ENCODE assay signal across 18 cellular contexts in the genomic region with DNA sequence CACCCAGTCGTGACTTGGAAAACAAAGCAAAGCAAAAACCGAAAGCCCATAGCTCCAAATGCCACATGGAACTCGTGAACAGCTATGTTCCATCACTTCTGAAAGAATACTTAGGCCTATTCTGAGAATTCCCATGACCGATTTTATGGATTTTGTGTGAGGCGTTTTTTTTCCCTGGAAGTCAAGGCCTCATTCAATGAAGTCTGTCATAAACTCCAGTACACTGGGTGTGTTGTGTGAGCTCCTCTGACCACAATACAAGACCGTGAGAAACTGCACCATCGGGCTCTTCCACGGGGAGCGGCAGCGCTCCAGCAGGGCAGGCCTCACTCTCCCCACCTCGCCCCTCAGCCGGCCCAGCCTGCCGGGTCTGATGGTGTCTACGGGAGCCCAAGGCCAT.
DNase-seq lines count a peak whose midpoint lies in the region; ATAC-seq and TF ChIP-seq lines count a peak whose summit lies in the region.
"Had no signal": no experiment of that assay in that cellular context is flagged by ENCODE, and none has a peak within 500 bp of the region (broad histone marks: within the 10 kb centered on the region; RNA-seq: fewer than 3 reads in every experiment).

No MANE protein-coding gene starts in this region.

- H3K36me3 Mint-ChIP-seq in mesothelial cell of epicardium = peaks cover 31% of the 10 kb centered on the region
- peaks cover 28% of the 10 kb centered on the region for H3K36me3 Mint-ChIP-seq in CD8-positive, alpha-beta T cell

- H3K9me3 ChIP-seq in CD8-positive, alpha-beta T cell (ENCODE audit: low read length) = no peaks in the 10 kb centered on the region

- H3K27ac Mint-ChIP-seq in mesothelial cell of epicardium = no peak overlapping the region
- H3K27ac Mint-ChIP-seq in CD8-positive, alpha-beta T cell = no peak overlapping the region
- H3K27ac Mint-ChIP-seq: activated naive CD4-positive, alpha-beta T cell treated with anti-CD3 and anti-CD28 coated beads, Interleukin-2, amount 10 ng/mL, durations not matched to agents 7 days and 5 days; CD4-positive, alpha-beta T cell had no signal

- no peaks in the 10 kb centered on the region for H3K27me3 Mint-ChIP-seq in mesothelial cell of epicardium (ENCODE audit: low read depth)
- H3K27me3 Mint-ChIP-seq in CD8-positive, alpha-beta T cell (ENCODE audit: low read depth) = no peaks in the 10 kb centered on the region
- H3K27me3 Mint-ChIP-seq: activated naive CD4-positive, alpha-beta T cell treated with anti-CD3 and anti-CD28 coated beads, Interleukin-2, amount 10 ng/mL, durations not matched to agents 7 days and 5 days; CD4-positive, alpha-beta T cell had no signal

- peaks cover 4% of the 10 kb centered on the region for H3K4me1 Mint-ChIP-seq in mesothelial cell of epicardium
- no peaks in the 10 kb centered on the region for H3K4me1 Mint-ChIP-seq in CD8-positive, alpha-beta T cell (ENCODE audit: low read depth)
- H3K4me1 Mint-ChIP-seq: activated naive CD4-positive, alpha-beta T cell treated with anti-CD3 and anti-CD28 coated beads, Interleukin-2, amount 10 ng/mL, durations not matched to agents 7 days and 5 days had no signal

- H3K36me3 ChIP-seq in CD8-positive, alpha-beta T cell (ENCODE audit: insufficient read depth, low read length) = peaks cover 4% of the 10 kb centered on the region

- DNase-seq in RPMI7951 (ENCODE audit: low read depth) (peak; percentile 65), coronary artery (ENCODE audit: low spot score) (no peak), mesenteric fat pad (ENCODE audit: low spot score) (peak; percentile 59), superior temporal gyrus (ENCODE audit: extremely low spot score) (peak; percentile 66), cortex of kidney (lab: John Stamatoyannopoulos, UW) (no peak), mesothelial cell of epicardium (ENCODE audit: low spot score in 2 of 2, unreplicated experiment in 2 of 2) (no peak), ureter (ENCODE audit: low spot score) (no peak)
- DNase-seq in CD8-positive, alpha-beta T cell = no peak
- DNase-seq: activated CD4-positive, alpha-beta T cell treated with anti-CD3 and anti-CD28 coated beads, Interleukin-2, amount 50 U/mL, for 4 hours; activated naive CD4-positive, alpha-beta T cell treated with anti-CD3 and anti-CD28 coated beads, Interleukin-2, amount 10 ng/mL, durations not matched to agents 7 days and 5 days; CD4-positive, alpha-beta T cell; DND-41; NCI-H1092 treated with DMSO at 0.1 percent for 48 hours; PC-3 had no signal

- TF ChIP-seq CTCF in coronary artery (IDR thresholded peaks at IDR 0.05) (no peak), mesothelial cell of epicardium (IDR thresholded peaks at IDR 0.05; ENCODE audit: unreplicated experiment) (no peak)
- no peak for TF ChIP-seq CTCF in CD8-positive, alpha-beta T cell (IDR thresholded peaks at IDR 0.05)

- H3K9me3 Mint-ChIP-seq in mesothelial cell of epicardium = no peaks in the 10 kb centered on the region
- no peaks in the 10 kb centered on the region for H3K9me3 Mint-ChIP-seq in CD8-positive, alpha-beta T cell
- H3K9me3 Mint-ChIP-seq: activated naive CD4-positive, alpha-beta T cell treated with anti-CD3 and anti-CD28 coated beads, Interleukin-2, amount 10 ng/mL, durations not matched to agents 7 days and 5 days; CD4-positive, alpha-beta T cell had no signal

- no peak overlapping the region for H3K4me3 ChIP-seq in coronary artery
- H3K4me3 ChIP-seq in CD8-positive, alpha-beta T cell (ENCODE audit: low read depth, low read length) = no peak overlapping the region
- H3K4me3 ChIP-seq: hepatocyte, skin epidermis had no signal

- no peak for ATAC-seq in CD8-positive, alpha-beta T cell
- ATAC-seq: HCT116, PC-3 had no signal

- peak overlapping the region; percentile 41 to 91 for H3K27ac ChIP-seq in coronary artery
- H3K27ac ChIP-seq in CD8-positive, alpha-beta T cell (ENCODE audit: low read depth, low read length) = no peak overlapping the region
- H3K27ac ChIP-seq: hepatocyte, KMS-11 had no signal

- intact Hi-C loops in CD8-positive, alpha-beta T cell (cut with DNase I, micrococcal nuclease) = no loop called here

- POLR2A ChIA-PET in CD8-positive, alpha-beta T cell (lab: Charles Lee) = no interaction called here

- no peaks in the 10 kb centered on the region for H3K4me1 ChIP-seq in CD8-positive, alpha-beta T cell (ENCODE audit: insufficient read depth, low read length)

- H3K27me3 ChIP-seq in CD8-positive, alpha-beta T cell (ENCODE audit: insufficient read depth, low read length) = no peaks in the 10 kb centered on the region
- H3K27me3 ChIP-seq: hepatocyte had no signal

- no peak overlapping the region for H3K4me3 Mint-ChIP-seq in mesothelial cell of epicardium
- no peak overlapping the region for H3K4me3 Mint-ChIP-seq in CD8-positive, alpha-beta T cell
- H3K4me3 Mint-ChIP-seq: activated naive CD4-positive, alpha-beta T cell treated with anti-CD3 and anti-CD28 coated beads, Interleukin-2, amount 10 ng/mL, durations not matched to agents 7 days and 5 days; CD4-positive, alpha-beta T cell had no signal

- CTCF ChIA-PET in CD8-positive, alpha-beta T cell (lab: Charles Lee) = no interaction called here

Comparison
In these comparisons a context has a peak if more than half of its experiments do, and no peak if none do; other contexts are left out.
1. DNase-seq: peak in RPMI7951 (single experiment), mesenteric fat pad (single experiment) and superior temporal gyrus (single experiment); none in coronary artery (single experiment), cortex of kidney (single experiment), mesothelial cell of epicardium (0 of 2), ureter (single experiment) and CD8-positive, alpha-beta T cell (0 of 7).